Comparison of ENCODE assay signal across 14 cellular contexts in the genomic region with DNA sequence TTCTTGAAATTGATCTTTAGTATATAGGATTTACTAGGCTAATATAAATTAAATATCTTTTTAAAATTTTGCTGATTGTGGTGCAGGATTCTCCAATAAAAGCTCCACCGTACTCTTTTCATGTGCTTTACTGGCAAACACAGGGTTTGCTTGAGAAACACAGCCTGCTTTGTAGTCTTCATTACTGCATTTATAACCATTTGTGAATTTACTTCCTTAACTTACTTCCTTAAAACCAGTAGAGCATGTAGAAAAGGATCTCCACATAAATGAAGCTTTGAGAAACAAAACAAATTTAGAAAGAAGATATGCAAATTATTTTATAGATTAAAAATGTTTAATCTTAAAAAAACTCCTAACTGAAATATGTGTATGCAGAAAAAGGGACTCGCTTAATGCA. TPM values are rescaled to one million over a fixed set of nuclear protein-coding genes. Genes with fewer than 3 reads are reported as not detected.
DNase-seq lines count a peak whose midpoint lies in the region; ATAC-seq and TF ChIP-seq lines count a peak whose summit lies in the region.
"Had no signal": no experiment of that assay in that cellular context is flagged by ENCODE, and none has a peak within 500 bp of the region (broad histone marks: within the 10 kb centered on the region; RNA-seq: fewer than 3 reads in every experiment).

No MANE protein-coding gene starts in this region.

- H3K4ac ChIP-seq in mesenchymal stem cell (ENCODE audit: low read depth in 1 of 2, low read length in 2 of 2), result no peak overlapping the region

- no peak overlapping the region for H4K8ac ChIP-seq in mesenchymal stem cell (ENCODE audit: low read length)

- H3K9me2 ChIP-seq in hepatocyte (replicated peaks; ENCODE audit: insufficient read depth), result no peaks in the 10 kb centered on the region

- H3K4me3 ChIP-seq in hepatocyte (no peak overlapping the region), stomach (no peak overlapping the region), mesenchymal stem cell (ENCODE audit: insufficient read depth in 1 of 2, low read depth in 1 of 2, low read length in 2 of 2) (no peak overlapping the region), transverse colon (no peak overlapping the region)

- H4K91ac ChIP-seq in mesenchymal stem cell (ENCODE audit: low read length), result no peak overlapping the region

- DNase-seq in KBM-7 (peak; percentile 71), SIG-M5 treated with dmso at 0.1 percent for 504 hours (lab: John Stamatoyannopoulos, UW; ENCODE audit: unreplicated experiment) (peak; percentile 65), hepatocyte (ENCODE audit: low spot score) (no peak), stomach (no peak), mesenchymal stem cell (no peak), transverse colon (no peak), GM03348 (ENCODE audit: low spot score) (no peak)
- DNase-seq: central memory CD4-positive, alpha-beta T cell; EL; NCI-H2081; PC-3; T-helper 9 cell had no signal

- H3K27ac ChIP-seq in hepatocyte, result peak overlapping the region; percentile 29
- H3K27ac ChIP-seq in stomach, result peak overlapping the region in 4 of 5 donors; percentile 5 to 80 (median 41)
- no peak overlapping the region for H3K27ac ChIP-seq in mesenchymal stem cell (ENCODE audit: low read length, poor library complexity, severe bottlenecking)
- peak overlapping the region in 2 of 4 donors; percentile 40 to 49 for H3K27ac ChIP-seq in transverse colon

- H3K79me1 ChIP-seq in mesenchymal stem cell (replicated peaks; ENCODE audit: low read length, poor library complexity, severe bottlenecking), result peaks cover 10% of the 10 kb centered on the region

- H2AK5ac ChIP-seq in mesenchymal stem cell (ENCODE audit: low read length, severe bottlenecking), result no peak overlapping the region

- ATAC-seq in GM21529 (IDR thresholded peaks at IDR 0.05; ENCODE audit: unreplicated experiment), result no peak
- ATAC-seq: stimulated activated effector memory CD8-positive, alpha-beta T cell treated with anti-CD3 and anti-CD28 coated beads, Interleukin-12 subunit alpha, Interleukin-12 subunit beta, amount 100 ng/mL, for 72 hours had no signal

- in situ Hi-C loops in KBM-7 (cut with MboI; ENCODE audit: low pct_unique_long_range_greater_than_20kb, low sequenced_read_pairs) (no loop called here), transverse colon (cut with MboI; ENCODE audit: low pct_ligation_motif_present in 1 of 4, low pct_unique_long_range_greater_than_20kb in 1 of 4, low sequenced_read_pairs in 3 of 4) (no loop called here)

- H3K36me3 ChIP-seq in hepatocyte (replicated peaks; ENCODE audit: insufficient read depth, low read depth) (no peaks in the 10 kb centered on the region), stomach (peaks cover 12 to 31% (median 29%) of the 10 kb centered on the region in 4 donors), mesenchymal stem cell (ENCODE audit: control insufficient read depth in 1 of 2, insufficient read depth in 2 of 2, low read depth in 1 of 2, low read length in 2 of 2) (peaks cover 14 to 35% of the 10 kb centered on the region in 2 experiments), transverse colon (peaks cover 0 to 17% (median 3%) of the 10 kb centered on the region in 4 donors)

- H2BK120ac ChIP-seq in mesenchymal stem cell (ENCODE audit: low read depth, low read length), result no peak overlapping the region

- TF ChIP-seq POLR2A in stomach (IDR thresholded peaks at IDR 0.05), result no peak
- no peak for TF ChIP-seq POLR2A in transverse colon (IDR thresholded peaks at IDR 0.05)

- no peak overlapping the region for H3K9ac ChIP-seq in mesenchymal stem cell (ENCODE audit: low read length)

- no peak overlapping the region for H2AFZ ChIP-seq in hepatocyte
- H2AFZ ChIP-seq in mesenchymal stem cell (ENCODE audit: low read depth, low read length), result no peak overlapping the region

- TF ChIP-seq CTCF in hepatocyte (IDR thresholded peaks at IDR 0.05; ENCODE audit: poor library complexity) (no peak), stomach (IDR thresholded peaks at IDR 0.05) (no peak), transverse colon (IDR thresholded peaks at IDR 0.05) (no peak)

- H3K4me2 ChIP-seq in hepatocyte, result no peak overlapping the region
- no peak overlapping the region for H3K4me2 ChIP-seq in mesenchymal stem cell (ENCODE audit: low read length, poor library complexity, severe bottlenecking)

- no peaks in the 10 kb centered on the region for H4K20me1 ChIP-seq in hepatocyte (ENCODE audit: insufficient read depth, poor library complexity, severe bottlenecking)

- intact Hi-C loops in stomach (cut with DNase I; ENCODE audit: low total_unique reads) (no loop called here), transverse colon (cut with DNase I; ENCODE audit: low total_unique reads) (no loop called here)

- 64% methylated on average over 2 of the region's 2 CpGs for WGBS in hepatocyte (ENCODE audit: low lambda C conversion rate, missing lambda C conversion rate)
- 26 to 52% (median 46%) methylated on average over 2 of the region's 2 CpGs for WGBS in stomach, 5 donors
- 94% methylated on average over 2 of the region's 2 CpGs for WGBS in mesenchymal stem cell
- 43 to 57% methylated on average over 2 of the region's 2 CpGs for WGBS in transverse colon (ENCODE audit: low coverage in 1 of 2), 2 donors

- H2BK15ac ChIP-seq in mesenchymal stem cell (ENCODE audit: low read depth, poor library complexity, severe bottlenecking), result no peak overlapping the region

- H3K27me3 ChIP-seq in hepatocyte, result no peaks in the 10 kb centered on the region
- H3K27me3 ChIP-seq in stomach, result no peaks in the 10 kb centered on the region
- no peaks in the 10 kb centered on the region for H3K27me3 ChIP-seq in mesenchymal stem cell (ENCODE audit: control insufficient read depth in 1 of 2, insufficient read depth in 1 of 2, low read length in 2 of 2)
- H3K27me3 ChIP-seq in transverse colon, result no peaks in the 10 kb centered on the region

- no peak overlapping the region for H3K14ac ChIP-seq in mesenchymal stem cell (ENCODE audit: low read length in 2 of 2)

- no peak for TF ChIP-seq EP300 in stomach (IDR thresholded peaks at IDR 0.05)
- no peak for TF ChIP-seq EP300 in transverse colon (IDR thresholded peaks at IDR 0.05; ENCODE audit: low read depth)

- H3K9me3 ChIP-seq in hepatocyte (ENCODE audit: low read depth) (no peaks in the 10 kb centered on the region), stomach (no peaks in the 10 kb centered on the region), mesenchymal stem cell (ENCODE audit: control insufficient read depth, low read length) (no peaks in the 10 kb centered on the region), transverse colon (no peaks in the 10 kb centered on the region)

- no peak overlapping the region for H2BK12ac ChIP-seq in mesenchymal stem cell (ENCODE audit: low read length in 2 of 2)

- no peak overlapping the region for H2BK5ac ChIP-seq in mesenchymal stem cell (ENCODE audit: low read depth, low read length, poor library complexity, severe bottlenecking)

- H3K23ac ChIP-seq in mesenchymal stem cell (ENCODE audit: low read length in 2 of 2), result no peak overlapping the region

- no peak overlapping the region for H3K18ac ChIP-seq in mesenchymal stem cell (ENCODE audit: low read depth in 1 of 2, low read length in 2 of 2)

- peaks cover 14% of the 10 kb centered on the region for H3K4me1 ChIP-seq in hepatocyte (ENCODE audit: insufficient read depth)
- peaks cover 11 to 56% (median 26%) of the 10 kb centered on the region in 4 donors for H3K4me1 ChIP-seq in stomach
- H3K4me1 ChIP-seq in mesenchymal stem cell (ENCODE audit: control insufficient read depth, insufficient read depth, low read depth, low read length), result peaks cover 12% of the 10 kb centered on the region
- peaks cover 18 to 42% (median 26%) of the 10 kb centered on the region in 4 donors for H3K4me1 ChIP-seq in transverse colon

- H3K79me2 ChIP-seq in hepatocyte, result peaks cover 34% of the 10 kb centered on the region

RNA-seq across cellular contexts. Expression of a gene that starts 28.8 kb away (rescaled TPM):
- total RNA-seq in hepatocyte (16.3 and 17.3 TPM in 2 replicates), stomach (10 to 100 TPM; 18.2 to 39.5 (median 19.8) TPM), transverse colon (10 to 100 TPM; 18.8 to 52.5 (median 29.1) TPM)
- polyA plus RNA-seq in hepatocyte (15.6 and 16.8 TPM in 2 replicates), stomach (10 to 100 TPM in 2 of 3 donors, 1 to 10 TPM in 1; 5.1 to 11.0 (median 10.1) TPM)
- 22.1 TPM for polyA plus RNA-seq in mesenchymal stem cell (2013, experiment 1 of 2)
- 22.7 TPM for polyA plus RNA-seq in mesenchymal stem cell (2013, experiment 2 of 2)

Comparison
In these comparisons a context has a peak if more than half of its experiments do, and no peak if none do; other contexts are left out.
1. DNase-seq: peak in KBM-7 (single experiment) and SIG-M5 treated with dmso at 0.1 percent for 504 hours (single experiment); none in hepatocyte (single experiment), stomach (single experiment), mesenchymal stem cell (single experiment), transverse colon (single experiment) and GM03348 (single experiment).